18 cellular contexts compared by ENCODE assay signal in the genomic region with DNA sequence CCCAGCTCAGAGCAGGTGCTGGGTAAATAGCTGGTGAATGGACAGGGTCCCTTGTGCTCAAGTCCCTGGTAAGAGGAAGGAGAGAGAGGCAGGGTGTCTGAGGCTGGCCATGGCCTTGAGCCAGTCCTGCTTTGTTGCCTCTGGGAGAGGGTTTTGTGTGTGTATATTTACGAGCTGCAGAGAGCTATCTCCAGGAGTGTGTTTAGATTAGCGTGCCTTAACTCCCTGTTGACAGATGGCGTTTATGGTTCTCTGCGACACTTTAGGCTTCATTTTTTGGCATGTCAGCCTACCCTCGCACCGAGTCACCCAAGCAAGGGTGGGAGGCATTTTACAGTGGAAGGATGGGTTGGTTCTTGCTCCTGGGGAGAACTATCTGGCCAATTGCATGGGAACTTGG. TPM values are rescaled to one million over a fixed set of nuclear protein-coding genes. Genes with fewer than 3 reads are reported as not detected.
DNase-seq lines count a peak whose midpoint lies in the region; ATAC-seq and TF ChIP-seq lines count a peak whose summit lies in the region.
"Had no signal": no experiment of that assay in that cellular context is flagged by ENCODE, and none has a peak within 500 bp of the region (broad histone marks: within the 10 kb centered on the region; RNA-seq: fewer than 3 reads in every experiment).

No MANE protein-coding gene starts in this region.

- WGBS in testis, 2 donors, result 60 to 90% methylated on average over 6 of the region's 6 CpGs

- no peaks in the 10 kb centered on the region for H3K36me3 ChIP-seq in left ventricle myocardium inferior
- no peaks in the 10 kb centered on the region for H3K36me3 ChIP-seq in upper lobe of right lung
- no peaks in the 10 kb centered on the region for H3K36me3 ChIP-seq in testis (ENCODE audit: low read depth, missing control alignments)
- H3K36me3 ChIP-seq: tibial artery had no signal

- H3K4me3 ChIP-seq in left ventricle myocardium inferior (no peak overlapping the region), upper lobe of right lung (no peak overlapping the region), testis (no peak overlapping the region)
- H3K4me3 ChIP-seq: tibial artery had no signal

- intact Hi-C loops in Right ventricle myocardium superior (cut with DNase I) (no loop called here), Right ventricle myocardium inferior (cut with DNase I) (no loop called here), left ventricle myocardium inferior (cut with micrococcal nuclease) (no loop called here), upper lobe of right lung (cut with DNase I) (no loop called here), testis (cut with DNase I; ENCODE audit: low total_unique reads) (no loop called here)

- H3K27me3 ChIP-seq in left ventricle myocardium inferior (ENCODE audit: low read depth) (peaks cover 55% of the 10 kb centered on the region), upper lobe of right lung (peaks cover 6% of the 10 kb centered on the region), testis (no peaks in the 10 kb centered on the region)

- H3K4me1 ChIP-seq in left ventricle myocardium inferior (peaks cover 67% of the 10 kb centered on the region), upper lobe of right lung (peaks cover 14% of the 10 kb centered on the region), testis (no peaks in the 10 kb centered on the region)
- H3K4me1 ChIP-seq: Caco-2 had no signal

- H3K27ac ChIP-seq in left ventricle myocardium inferior (replicated peaks) (peak overlapping the region; percentile 83), upper lobe of right lung (peak overlapping the region; percentile 61), testis (no peak overlapping the region)

- H3K9me3 ChIP-seq in left ventricle myocardium inferior (replicated peaks), result no peaks in the 10 kb centered on the region
- H3K9me3 ChIP-seq in upper lobe of right lung, result no peaks in the 10 kb centered on the region
- no peaks in the 10 kb centered on the region for H3K9me3 ChIP-seq in testis
- H3K9me3 ChIP-seq: Caco-2, tibial artery had no signal

- ATAC-seq in Right ventricle myocardium superior (ENCODE audit: poor library complexity) (peak; percentile 45), Right ventricle myocardium inferior (no peak), upper lobe of right lung (no peak), GM18858 (IDR thresholded peaks at IDR 0.05; ENCODE audit: unreplicated experiment) (no peak)
- ATAC-seq: activated naive CD8-positive, alpha-beta T cell treated with anti-CD3 and anti-CD28 coated beads, Interleukin-2, amount 50 U/mL, for 24 hours; activated T-cell treated with anti-CD3 and anti-CD28 coated beads, Interleukin-2, amount 50 U/mL, for 72 hours had no signal

- TF ChIP-seq POLR2A in testis (IDR thresholded peaks at IDR 0.05), result no peak

- TF ChIP-seq CTCF in left ventricle myocardium inferior (IDR thresholded peaks at IDR 0.05; ENCODE audit: borderline replicate concordance) (no peak), upper lobe of right lung (IDR thresholded peaks at IDR 0.05) (no peak), testis (IDR thresholded peaks at IDR 0.05) (no peak)

- DNase-seq in Right ventricle myocardium superior (no peak), Right ventricle myocardium inferior (ENCODE audit: missing footprints) (no peak), NCI-H345 (lab: John Stamatoyannopoulos, UW) (peak; percentile 75), left ventricle myocardium inferior (no peak), upper lobe of right lung (peak; percentile 20), testis (no peak)
- no peak for DNase-seq in activated CD4-positive, alpha-beta T cell treated with anti-CD3 and anti-CD28 coated beads, Interleukin-2, amount 50 U/mL, for 4 hours
- DNase-seq: ACHN; activated CD4-positive, alpha-beta memory T cell treated with anti-CD3 and anti-CD28 coated beads for 36 hours; activated naive CD8-positive, alpha-beta T cell treated with anti-CD3 and anti-CD28 coated beads, Interleukin-2, amount 50 U/mL, for 24 hours; activated T-cell treated with anti-CD3 and anti-CD28 coated beads, Interleukin-2, amount 50 U/mL, for 72 hours; Caco-2; MV-4-11; nephron progenitor cell; SIG-M5; T1000; tibial artery had no signal

RNA-seq across cellular contexts. Expression of a gene that starts 22.2 kb away (rescaled TPM):
- total RNA-seq in Right ventricle myocardium superior (5.2 TPM), Right ventricle myocardium inferior (5.7 TPM), left ventricle myocardium inferior (5.5 TPM), upper lobe of right lung (7.8 TPM), testis (10 to 100 TPM; 10.2 to 15.5 TPM)
- 17.7 TPM for polyA plus RNA-seq in testis (ENCODE audit: insufficient read depth, low read depth, low replicate concordance)
- total RNA-seq: activated CD4-positive, alpha-beta memory T cell treated with anti-CD3 and anti-CD28 coated beads for 36 hours had no signal

Comparison
In these comparisons a context has a peak if more than half of its experiments do, and no peak if none do; other contexts are left out.
1. DNase-seq: peak in NCI-H345 (single experiment) and upper lobe of right lung (single experiment); none in Right ventricle myocardium superior (single experiment), Right ventricle myocardium inferior (single experiment), left ventricle myocardium inferior (single experiment), testis (single experiment) and activated CD4-positive, alpha-beta T cell treated with anti-CD3 and anti-CD28 coated beads, Interleukin-2, amount 50 U/mL, for 4 hours (0 of 2).
2. H3K27ac ChIP-seq: peak in left ventricle myocardium inferior (single experiment) and upper lobe of right lung (single experiment); none in testis (0 of 2).